ENCODE assay signal across 20 cellular contexts in genomic region chr20:43541214-43541613, GRCh38. TPM values are rescaled to one million over a fixed set of nuclear protein-coding genes. Genes with fewer than 3 reads are reported as not detected.
DNase-seq lines count a peak whose midpoint lies in the region; ATAC-seq, FAIRE-seq and TF ChIP-seq lines count a peak whose summit lies in the region.
"Had no signal": no experiment of that assay in that cellular context is flagged by ENCODE, and none has a peak within 500 bp of the region (broad histone marks: within the 10 kb centered on the region; RNA-seq: fewer than 3 reads in every experiment).

No MANE protein-coding gene starts in this region.

- H3K4me3 ChIP-seq in HepG2 (replicated peaks in 1 of 3; ENCODE audit: insufficient read depth in 1 of 3, low read depth in 2 of 3, low read length in 3 of 3) (no peak overlapping the region), right lobe of liver (no peak overlapping the region), adipocyte (ENCODE audit: low read length) (no peak overlapping the region), foreskin fibroblast (ENCODE audit: low read depth in 1 of 2, low read length in 2 of 2) (no peak overlapping the region)
- H3K4me3 ChIP-seq: heart right ventricle, SK-N-MC had no signal

- ATAC-seq in HepG2 (no peak), right lobe of liver (no peak)
- ATAC-seq: heart right ventricle; stimulated activated naive CD8-positive, alpha-beta T cell treated with anti-CD3 and anti-CD28 coated beads, Interleukin-15, Interleukin-2, amounts not matched to agents 100 U/mL and 50 U/mL, for 24 hours had no signal

- CTCF ChIA-PET in HepG2 (lab: Yijun Ruan, JAX; ENCODE audit: low intra/inter-chr PET ratio, low total read pairs): no interaction called here

- WGBS in HepG2 (ENCODE audit: low lambda C conversion rate): 67% methylated on average over 2 of the region's 2 CpGs
- 63% methylated on average over 2 of the region's 2 CpGs for WGBS in right lobe of liver (ENCODE audit: insufficient coverage, low coverage, low lambda C conversion rate, missing lambda C conversion rate)

- no peak overlapping the region for H2AFZ ChIP-seq in HepG2 (ENCODE audit: low read length)

- TF ChIP-seq CTCF in HepG2 (CRISPR knock-in tag; IDR thresholded peaks at IDR 0.05) (no peak), right lobe of liver (IDR thresholded peaks at IDR 0.05) (no peak), foreskin fibroblast (IDR thresholded peaks at IDR 0.05; ENCODE audit: low read depth, low read length) (no peak)

- POLR2A ChIA-PET in HepG2 (lab: Yijun Ruan, JAX): interaction anchor here (1.9 to 12.5 kb wide), 2 partner anchors 16 to 49 kb away, joined by 5 to 224 read pairs; partner anchors contain the start of genes IFT52 and SGK2

- H3K9me3 ChIP-seq in HepG2 (ENCODE audit: low read length) (no peaks in the 10 kb centered on the region), right lobe of liver (no peaks in the 10 kb centered on the region), adipocyte (ENCODE audit: control insufficient read depth, low read length) (no peaks in the 10 kb centered on the region)
- H3K9me3 ChIP-seq: heart right ventricle had no signal

- TF ChIP-seq EP300 in HepG2 (IDR thresholded peaks at IDR 0.05; ENCODE audit: low read depth in 2 of 2, low read length in 2 of 2) (no peak), HepG2 (CRISPR knock-in tag; IDR thresholded peaks at IDR 0.05; ENCODE audit: borderline replicate concordance) (no peak)

- peaks cover 33% of the 10 kb centered on the region for H3K4me1 ChIP-seq in HepG2 (ENCODE audit: insufficient read depth, low read length)
- H3K4me1 ChIP-seq in right lobe of liver: peaks cover 0 to 16% (median 7%) of the 10 kb centered on the region in 4 donors
- no peaks in the 10 kb centered on the region for H3K4me1 ChIP-seq in adipocyte (ENCODE audit: control insufficient read depth, insufficient read depth, low read length)

- in situ Hi-C loops in HepG2 (cut with HindIII; ENCODE audit: extremely low pct_ligation_motif_present, low pct_unique_long_range_greater_than_20kb): no loop called here

- DNase-seq in HepG2 (ENCODE audit: low spot score) (no peak), right lobe of liver (no peak), adipocyte (ENCODE audit: low read depth) (peak; percentile 84), foreskin fibroblast (peak; percentile 51 to 76), CD1c-positive myeloid dendritic cell (ENCODE audit: extremely low spot score) (no peak), NCI-H82 treated with DMSO at 0.1 percent for 48 hours (lab: John Stamatoyannopoulos, UW; ENCODE audit: unreplicated experiment) (no peak), NCI-H146 treated with DMSO at 0.1 percent for 48 hours (lab: John Stamatoyannopoulos, UW; ENCODE audit: unreplicated experiment) (no peak), OCI-M2 (lab: John Stamatoyannopoulos, UW; ENCODE audit: unreplicated experiment) (no peak)
- DNase-seq: activated CD4-positive, alpha-beta T cell treated with anti-CD3 and anti-CD28 coated beads, Interleukin-2, amount 50 U/mL, for 1 hour; activated naive CD4-positive, alpha-beta T cell treated with anti-CD3 and anti-CD28 coated beads, Interleukin-2, amount 50 U/mL, for 16 hours; CD4-positive, alpha-beta memory T cell; cortex of kidney; DMS79; heart right ventricle; kidney; NCI-H2081; NCI-H524; retina; stimulated activated naive CD8-positive, alpha-beta T cell treated with anti-CD3 and anti-CD28 coated beads, Interleukin-15, Interleukin-2, amounts not matched to agents 100 U/mL and 50 U/mL, for 24 hours had no signal

- peaks cover 3 to 4% of the 10 kb centered on the region in 2 experiments; a peak in 4 of 5 replicates for H3K36me3 ChIP-seq in HepG2 (replicated peaks in 1 of 2; ENCODE audit: control insufficient read depth in 1 of 2, insufficient read depth in 2 of 2, low read length in 2 of 2)
- no peaks in the 10 kb centered on the region for H3K36me3 ChIP-seq in right lobe of liver
- H3K36me3 ChIP-seq in adipocyte (ENCODE audit: control insufficient read depth, insufficient read depth, low read length, severe bottlenecking): peaks cover 4% of the 10 kb centered on the region

- intact Hi-C loops in HepG2 (cut with micrococcal nuclease; ENCODE audit: unreplicated experiment) (no loop called here), right lobe of liver (cut with DNase I) (loop anchor here in 1 of 2 donors (10.0 kb wide), 1 partner anchor 124 kb away; the partner anchor contains the start of gene MYBL2)

- no peak overlapping the region for H3K4me2 ChIP-seq in HepG2 (ENCODE audit: low read depth, low read length)

- no peak for TF ChIP-seq POLR2A in HepG2 (IDR thresholded peaks at IDR 0.05; ENCODE audit: insufficient read depth in 1 of 2, low read depth in 2 of 2, low read length in 2 of 2)
- TF ChIP-seq POLR2A in right lobe of liver (IDR thresholded peaks at IDR 0.05): no peak

- H3K27me3 ChIP-seq in HepG2 (ENCODE audit: control insufficient read depth in 1 of 2, insufficient read depth in 2 of 2, low read length in 2 of 2): no peaks in the 10 kb centered on the region; a peak in 1 of 5 replicates
- H3K27me3 ChIP-seq in right lobe of liver: no peaks in the 10 kb centered on the region
- H3K27me3 ChIP-seq in adipocyte (replicated peaks; ENCODE audit: control insufficient read depth, insufficient read depth, low read length): peaks cover 3% of the 10 kb centered on the region
- H3K27me3 ChIP-seq: heart right ventricle had no signal

- no peak overlapping the region for H3K9ac ChIP-seq in HepG2 (ENCODE audit: insufficient read depth, low read depth, low read length)
- no peak overlapping the region for H3K9ac ChIP-seq in adipocyte (ENCODE audit: low read length)

- H3K27ac ChIP-seq in HepG2 (ENCODE audit: extremely low read length, insufficient read depth, low read length) (no peak overlapping the region), right lobe of liver (no peak overlapping the region)
- H3K27ac ChIP-seq: heart right ventricle, SK-N-MC had no signal

- H4K20me1 ChIP-seq in HepG2 (ENCODE audit: insufficient read depth, low read length): no peaks in the 10 kb centered on the region

- FAIRE-seq in HepG2 (lab: Jason Lieb, UNC): no peak
- FAIRE-seq: kidney had no signal

- no peaks in the 10 kb centered on the region for H3K79me2 ChIP-seq in HepG2 (ENCODE audit: insufficient read depth, low read length)

- TF ChIP-seq RAD21 in HepG2 (CRISPR knock-in tag; IDR thresholded peaks at IDR 0.05): no peak

- TSS peak; percentile 31 for BruUV-seq in HepG2 (replicated peaks; lab: Mats Ljungman, UMichigan)

RNA-seq across cellular contexts. Expression of gene SGK2, which starts 17.6 kb away (rescaled TPM):
- total RNA-seq in HepG2 (2016; rRNA removed; fragmentation: Illumina TruSeq; extraction: Trizol) (29.4 and 34.3 TPM in 2 replicates), right lobe of liver (10 to 100 TPM; 47.3 to 80.2 (median 66.9) TPM)
- 8.6 and 11.8 TPM in 2 replicates for total RNA-seq in HepG2 (2016; cell fraction: cytosol; rRNA removed; fragmentation: Illumina TruSeq; extraction: Trizol; ENCODE audit: low read depth)
- total RNA-seq in HepG2 (2016; cell fraction: insoluble cytoplasmic fraction; rRNA removed; fragmentation: Illumina TruSeq; extraction: Trizol): 29.7 and 31.2 TPM in 2 replicates
- total RNA-seq in HepG2 (2016; cell fraction: membrane; rRNA removed; fragmentation: Illumina TruSeq; extraction: Trizol): 25.9 and 26.5 TPM in 2 replicates
- total RNA-seq in HepG2 (2016; cell fraction: nucleus; rRNA removed; fragmentation: Illumina TruSeq; extraction: Trizol): 19.8 and 26.8 TPM in 2 replicates
- 6.2 and 12.6 TPM in 2 replicates for polyA plus RNA-seq in HepG2 (2011; rRNA removed)
- 3.9 and 5.3 TPM in 2 replicates for polyA plus RNA-seq in HepG2 (2011; cell fraction: cytosol; rRNA removed)
- polyA plus RNA-seq in HepG2 (2011; cell fraction: nucleus; rRNA removed): 24.1 and 26.7 TPM in 2 replicates
- 6.9 and 8.9 TPM in 2 replicates for polyA plus RNA-seq in HepG2 (2012)
- 5.2 and 5.4 TPM in 2 replicates for polyA plus RNA-seq in HepG2 (2016; cell fraction: cytosol; fragmentation: Illumina TruSeq; extraction: Trizol; ENCODE audit: low read depth)
- polyA plus RNA-seq in HepG2 (2016; cell fraction: insoluble cytoplasmic fraction; fragmentation: Illumina TruSeq; extraction: Trizol; ENCODE audit: low read depth): 21.3 and 23.7 TPM in 2 replicates
- polyA plus RNA-seq in HepG2 (2016; cell fraction: membrane; fragmentation: Illumina TruSeq; extraction: Trizol; ENCODE audit: low read depth): 14.3 and 14.5 TPM in 2 replicates
- 36.0 and 42.8 TPM in 2 replicates for polyA plus RNA-seq in HepG2 (2016; cell fraction: nucleus; fragmentation: Illumina TruSeq; extraction: Trizol; ENCODE audit: insufficient read depth, low read depth)
- 1.3 and 17.3 TPM in 2 replicates for polyA minus RNA-seq in HepG2 (2011; rRNA and poly(A)+ RNA removed; ENCODE audit: low replicate concordance)
- 4.6 and 10.9 TPM in 2 replicates for polyA minus RNA-seq in HepG2 (2011; cell fraction: cytosol; rRNA and poly(A)+ RNA removed)
- 16.4 and 18.5 TPM in 2 replicates for polyA minus RNA-seq in HepG2 (2011; cell fraction: nucleus; rRNA and poly(A)+ RNA removed)
- polyA plus RNA-seq: CD4-positive, alpha-beta memory T cell had no signal

RNA-seq across cellular contexts. Expression of gene L3MBTL1, which starts 33.7 kb away (rescaled TPM):
- total RNA-seq in HepG2 (2016; rRNA removed; fragmentation: Illumina TruSeq; extraction: Trizol) (2.4 and 9.0 TPM in 2 replicates), right lobe of liver (1 to 10 TPM; 1.2 to 3.2 (median 2.4) TPM)
- 2.7 and 2.9 TPM in 2 replicates for total RNA-seq in HepG2 (2016; cell fraction: cytosol; rRNA removed; fragmentation: Illumina TruSeq; extraction: Trizol; ENCODE audit: low read depth)
- 1.7 and 8.3 TPM in 2 replicates for total RNA-seq in HepG2 (2016; cell fraction: insoluble cytoplasmic fraction; rRNA removed; fragmentation: Illumina TruSeq; extraction: Trizol)
- total RNA-seq in HepG2 (2016; cell fraction: membrane; rRNA removed; fragmentation: Illumina TruSeq; extraction: Trizol): 1.8 and 3.0 TPM in 2 replicates
- total RNA-seq in HepG2 (2016; cell fraction: nucleus; rRNA removed; fragmentation: Illumina TruSeq; extraction: Trizol): 19.0 and 22.4 TPM in 2 replicates
- 17.8 and 23.8 TPM in 2 replicates for polyA plus RNA-seq in HepG2 (2011; rRNA removed)
- 2.3 and 3.0 TPM in 2 replicates for polyA plus RNA-seq in HepG2 (2011; cell fraction: cytosol; rRNA removed)
- 165 and 173 TPM in 2 replicates for polyA plus RNA-seq in HepG2 (2011; cell fraction: nucleus; rRNA removed)
- polyA plus RNA-seq in HepG2 (2012): 11.7 and 15.2 TPM in 2 replicates
- 0.17 and 0.46 TPM in 2 replicates for polyA plus RNA-seq in HepG2 (2016; cell fraction: cytosol; fragmentation: Illumina TruSeq; extraction: Trizol; ENCODE audit: low read depth)
- 1.1 and 1.9 TPM in 2 replicates for polyA plus RNA-seq in HepG2 (2016; cell fraction: insoluble cytoplasmic fraction; fragmentation: Illumina TruSeq; extraction: Trizol; ENCODE audit: low read depth)
- polyA plus RNA-seq in HepG2 (2016; cell fraction: membrane; fragmentation: Illumina TruSeq; extraction: Trizol; ENCODE audit: low read depth): 0.76 and 0.97 TPM in 2 replicates
- polyA plus RNA-seq in HepG2 (2016; cell fraction: nucleus; fragmentation: Illumina TruSeq; extraction: Trizol; ENCODE audit: insufficient read depth, low read depth): 27.6 and 31.6 TPM in 2 replicates
- polyA minus RNA-seq in HepG2 (2011; rRNA and poly(A)+ RNA removed; ENCODE audit: low replicate concordance): 21.5 and 30.3 TPM in 2 replicates
- polyA minus RNA-seq in HepG2 (2011; cell fraction: cytosol; rRNA and poly(A)+ RNA removed): 2.5 TPM in 2 replicates
- 70.9 and 90.3 TPM in 2 replicates for polyA minus RNA-seq in HepG2 (2011; cell fraction: nucleus; rRNA and poly(A)+ RNA removed)

RNA-seq across cellular contexts. Expression of gene IFT52, which starts 49.5 kb away (rescaled TPM):
- total RNA-seq in HepG2 (2016; rRNA removed; fragmentation: Illumina TruSeq; extraction: Trizol) (64.0 and 80.6 TPM in 2 replicates), right lobe of liver (1 to 10 TPM; 3.4 to 6.0 (median 4.1) TPM)
- 77.1 and 79.7 TPM in 2 replicates for total RNA-seq in HepG2 (2016; cell fraction: cytosol; rRNA removed; fragmentation: Illumina TruSeq; extraction: Trizol; ENCODE audit: low read depth)
- 66.3 and 80.0 TPM in 2 replicates for total RNA-seq in HepG2 (2016; cell fraction: insoluble cytoplasmic fraction; rRNA removed; fragmentation: Illumina TruSeq; extraction: Trizol)
- 101 and 102 TPM in 2 replicates for total RNA-seq in HepG2 (2016; cell fraction: membrane; rRNA removed; fragmentation: Illumina TruSeq; extraction: Trizol)
- total RNA-seq in HepG2 (2016; cell fraction: nucleus; rRNA removed; fragmentation: Illumina TruSeq; extraction: Trizol): 36.2 and 38.4 TPM in 2 replicates
- 36.9 and 48.0 TPM in 2 replicates for polyA plus RNA-seq in HepG2 (2011; rRNA removed)
- 35.4 and 36.4 TPM in 2 replicates for polyA plus RNA-seq in HepG2 (2011; cell fraction: cytosol; rRNA removed)
- polyA plus RNA-seq in HepG2 (2011; cell fraction: nucleus; rRNA removed): 22.2 and 22.4 TPM in 2 replicates
- 31.1 and 41.7 TPM in 2 replicates for polyA plus RNA-seq in HepG2 (2012)
- polyA plus RNA-seq in HepG2 (2016; cell fraction: cytosol; fragmentation: Illumina TruSeq; extraction: Trizol; ENCODE audit: low read depth): 83.2 and 85.7 TPM in 2 replicates
- polyA plus RNA-seq in HepG2 (2016; cell fraction: insoluble cytoplasmic fraction; fragmentation: Illumina TruSeq; extraction: Trizol; ENCODE audit: low read depth): 91.0 and 94.9 TPM in 2 replicates
- polyA plus RNA-seq in HepG2 (2016; cell fraction: membrane; fragmentation: Illumina TruSeq; extraction: Trizol; ENCODE audit: low read depth): 85.8 and 88.2 TPM in 2 replicates
- polyA plus RNA-seq in HepG2 (2016; cell fraction: nucleus; fragmentation: Illumina TruSeq; extraction: Trizol; ENCODE audit: insufficient read depth, low read depth): 41.4 and 43.4 TPM in 2 replicates
- 53.4 and 59.7 TPM in 2 replicates for polyA minus RNA-seq in HepG2 (2011; rRNA and poly(A)+ RNA removed; ENCODE audit: low replicate concordance)
- polyA minus RNA-seq in HepG2 (2011; cell fraction: cytosol; rRNA and poly(A)+ RNA removed): 15.6 and 20.1 TPM in 2 replicates
- 21.4 and 26.9 TPM in 2 replicates for polyA minus RNA-seq in HepG2 (2011; cell fraction: nucleus; rRNA and poly(A)+ RNA removed)

Comparison
In these comparisons a context has a peak if more than half of its experiments do, and no peak if none do; other contexts are left out.
1. RNA of gene IFT52, which starts 49.5 kb away (total RNA-seq): 36.2 to 102 TPM in HepG2; 3.4 to 6.0 TPM in right lobe of liver; every median in the first group is over 4 times any median in the second.
2. DNase-seq: peak in adipocyte (single experiment) and foreskin fibroblast (2 of 2); none in HepG2 (single experiment), right lobe of liver (0 of 3), CD1c-positive myeloid dendritic cell (single experiment), NCI-H82 treated with DMSO at 0.1 percent for 48 hours (single experiment), NCI-H146 treated with DMSO at 0.1 percent for 48 hours (single experiment) and OCI-M2 (single experiment).